ENCODE assay signal across 18 cellular contexts in the genomic region with DNA sequence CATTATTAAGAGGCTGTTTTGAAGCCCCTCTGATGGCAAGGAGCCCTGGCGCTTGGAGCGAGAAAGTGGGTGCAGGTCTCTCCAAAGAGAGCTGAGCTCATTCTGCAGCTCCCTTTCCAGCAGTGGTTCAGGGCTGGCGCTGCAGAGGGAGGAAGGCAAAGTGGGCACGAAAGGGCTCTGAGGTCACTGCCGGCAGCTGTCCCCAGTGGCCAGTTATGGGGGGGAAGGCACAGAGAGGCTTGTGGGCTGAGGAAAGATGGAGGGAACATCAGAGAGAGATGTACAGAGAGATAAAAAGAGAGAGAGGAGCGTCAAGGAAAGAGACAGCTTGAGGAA.
DNase-seq lines count a peak whose midpoint lies in the region; TF ChIP-seq lines count a peak whose summit lies in the region.
"Had no signal": no experiment of that assay in that cellular context is flagged by ENCODE, and none has a peak within 500 bp of the region (broad histone marks: within the 10 kb centered on the region; RNA-seq: fewer than 3 reads in every experiment).

No MANE protein-coding gene starts in this region.

- H3K4me2 ChIP-seq in hepatocyte (peak overlapping the region; percentile 79), smooth muscle cell (peak overlapping the region; percentile 84)

- 15% methylated on average over 6 of the region's 6 CpGs for WGBS in HUES64
- 35% methylated on average over 6 of the region's 6 CpGs for WGBS in hepatocyte (ENCODE audit: low lambda C conversion rate, missing lambda C conversion rate)
- 28% methylated on average over 6 of the region's 6 CpGs for WGBS in smooth muscle cell (ENCODE audit: low lambda C conversion rate)

- H3K27ac ChIP-seq in HUES64 (ENCODE audit: low read depth, low read length) (no peak overlapping the region), hepatocyte (no peak overlapping the region), smooth muscle cell (ENCODE audit: low read depth) (no peak overlapping the region), Peyer's patch (no peak overlapping the region)
- H3K27ac ChIP-seq: gastroesophageal sphincter, tibial artery had no signal

- peaks cover 4% of the 10 kb centered on the region for H3K4me1 ChIP-seq in HUES64 (ENCODE audit: insufficient read depth, low read length)
- peaks cover 4% of the 10 kb centered on the region for H3K4me1 ChIP-seq in hepatocyte (ENCODE audit: insufficient read depth)
- H3K4me1 ChIP-seq in smooth muscle cell (ENCODE audit: low read depth) = peaks cover 6% of the 10 kb centered on the region
- H3K4me1 ChIP-seq in Peyer's patch = peaks cover 0 to 7% (median 0%) of the 10 kb centered on the region in 4 donors

- no peaks in the 10 kb centered on the region for H3K9me2 ChIP-seq in hepatocyte (replicated peaks; ENCODE audit: insufficient read depth)

- TF ChIP-seq CTCF in hepatocyte (IDR thresholded peaks at IDR 0.05; ENCODE audit: poor library complexity) = no peak
- no peak for TF ChIP-seq CTCF in smooth muscle cell (IDR thresholded peaks at IDR 0.05; ENCODE audit: borderline replicate concordance, insufficient read depth, poor library complexity, severe bottlenecking)
- TF ChIP-seq CTCF in Peyer's patch (IDR thresholded peaks at IDR 0.05) = no peak

- H3K27me3 ChIP-seq in HUES64 (ENCODE audit: insufficient read depth, low read length) (peaks cover 77% of the 10 kb centered on the region), hepatocyte (peaks cover 71% of the 10 kb centered on the region), smooth muscle cell (ENCODE audit: low read depth) (peaks cover 77% of the 10 kb centered on the region), Peyer's patch (peaks cover 0 to 29% of the 10 kb centered on the region in 2 donors)

- H3K9ac ChIP-seq in HUES64 (ENCODE audit: low read depth, low read length) (no peak overlapping the region), smooth muscle cell (ENCODE audit: low read depth) (no peak overlapping the region)

- H3K36me3 ChIP-seq in HUES64 (ENCODE audit: insufficient read depth, low read length) = no peaks in the 10 kb centered on the region
- no peaks in the 10 kb centered on the region for H3K36me3 ChIP-seq in hepatocyte (replicated peaks; ENCODE audit: insufficient read depth, low read depth)
- H3K36me3 ChIP-seq in smooth muscle cell (ENCODE audit: low read depth) = no peaks in the 10 kb centered on the region
- H3K36me3 ChIP-seq in Peyer's patch = no peaks in the 10 kb centered on the region
- H3K36me3 ChIP-seq: gastroesophageal sphincter, tibial artery had no signal

- H3K79me2 ChIP-seq in hepatocyte (no peaks in the 10 kb centered on the region), smooth muscle cell (ENCODE audit: low read depth) (no peaks in the 10 kb centered on the region)

- H2AFZ ChIP-seq in hepatocyte (peak overlapping the region; percentile 68), smooth muscle cell (ENCODE audit: low read depth) (no peak overlapping the region)

- peak overlapping the region; percentile 64; the same call in 1 of the 2 replicates for H3K4me3 ChIP-seq in HUES64 (ENCODE audit: low read length)
- H3K4me3 ChIP-seq in hepatocyte = peak overlapping the region; percentile 57
- peak overlapping the region; percentile 52 for H3K4me3 ChIP-seq in smooth muscle cell
- no peak overlapping the region for H3K4me3 ChIP-seq in Peyer's patch
- H3K4me3 ChIP-seq: tibial artery had no signal

- TF ChIP-seq POLR2A in Peyer's patch (IDR thresholded peaks at IDR 0.05) = no peak

- no peaks in the 10 kb centered on the region for H4K20me1 ChIP-seq in hepatocyte (ENCODE audit: insufficient read depth, poor library complexity, severe bottlenecking)
- no peaks in the 10 kb centered on the region for H4K20me1 ChIP-seq in smooth muscle cell (ENCODE audit: low read depth)

- DNase-seq in NCI-H345 (lab: John Stamatoyannopoulos, UW) (peak; percentile 4), NCI-H345 treated with DMSO at 0.1 percent for 48 hours (lab: John Stamatoyannopoulos, UW; ENCODE audit: unreplicated experiment) (no peak), hepatocyte (ENCODE audit: low spot score) (no peak), smooth muscle cell (lab: John Stamatoyannopoulos, UW; ENCODE audit: unreplicated experiment) (no peak), GOT3 (lab: John Stamatoyannopoulos, UW) (no peak), Peyer's patch (no peak), NCI-H2171 treated with DMSO at 0.1 percent for 48 hours (lab: John Stamatoyannopoulos, UW) (no peak)
- DNase-seq: COR-L47; effector memory CD4-positive, alpha-beta T cell; KBM-7; kidney glomerular epithelial cell; NCI-H1417 treated with DMSO at 0.1 percent for 48 hours; NCI-H526; stimulated activated CD8-positive, alpha-beta memory T cell treated with anti-CD3 and anti-CD28 coated beads, Interleukin-4, amount 100 ng/mL, for 48 hours; T-helper 17 cell; tibial artery had no signal

- H3K9me3 ChIP-seq in HUES64 (ENCODE audit: insufficient read depth, low read depth, low read length) (0 out of 2 replicates have a peak, but pooled peaks cover 3% of the 10 kb centered on the region), hepatocyte (ENCODE audit: low read depth) (no peaks in the 10 kb centered on the region), smooth muscle cell (replicated peaks; ENCODE audit: low read depth) (no peaks in the 10 kb centered on the region), Peyer's patch (no peaks in the 10 kb centered on the region)

- H3F3A ChIP-seq in smooth muscle cell (ENCODE audit: low read depth) = no peaks in the 10 kb centered on the region

Comparison
In these comparisons a context has a peak if more than half of its experiments do, and no peak if none do; other contexts are left out.
1. H3K4me3 ChIP-seq: peak in HUES64 (single experiment), hepatocyte (single experiment) and smooth muscle cell (single experiment); none in Peyer's patch (0 of 4).